10 cellular contexts compared by ENCODE assay signal in genomic region chr12:117045175-117045997, GRCh38. TPM values are rescaled to one million over a fixed set of nuclear protein-coding genes. Genes with fewer than 3 reads are reported as not detected.
DNase-seq lines count a peak whose midpoint lies in the region; ATAC-seq and TF ChIP-seq lines count a peak whose summit lies in the region.
"Had no signal": no experiment of that assay in that cellular context is flagged by ENCODE, and none has a peak within 500 bp of the region (broad histone marks: within the 10 kb centered on the region; RNA-seq: fewer than 3 reads in every experiment).

No MANE protein-coding gene starts in this region.

- peaks cover 3% of the 10 kb centered on the region for H3K36me3 Mint-ChIP-seq in activated T-helper 2 cell treated with anti-CD3 and anti-CD28 coated beads, Interferon-gamma antibody, Interleukin-2, Interleukin-4, amounts not matched to agents 10 μg/mL and 5 μg/mL and 100 μg/mL, durations not matched to agents 14 hours and 24 hours and 36 hours (ENCODE audit: low read depth)
- no peaks in the 10 kb centered on the region for H3K36me3 Mint-ChIP-seq in HFFc6 (ENCODE audit: low read depth)

- H3K27me3 Mint-ChIP-seq in activated T-helper 2 cell treated with anti-CD3 and anti-CD28 coated beads, Interferon-gamma antibody, Interleukin-2, Interleukin-4, amounts not matched to agents 10 μg/mL and 5 μg/mL and 100 μg/mL, durations not matched to agents 14 hours and 24 hours and 36 hours (ENCODE audit: low read depth): no peaks in the 10 kb centered on the region
- H3K27me3 Mint-ChIP-seq in HFFc6 (ENCODE audit: insufficient read depth): peaks cover 6% of the 10 kb centered on the region

- DNase-seq in H7 (peak; percentile 71), NCI-H2081 treated with DMSO at 0.1 percent for 48 hours (lab: John Stamatoyannopoulos, UW) (peak; percentile 10), nucleus accumbens (lab: John Stamatoyannopoulos, UW) (peak in 30 of 56 donors; percentile 9 to 72 (median 37)), KG1 (lab: John Stamatoyannopoulos, UW) (no peak), HFFc6 (no peak)
- no peak for DNase-seq in activated T-helper 2 cell treated with anti-CD3 and anti-CD28 coated beads, Interferon-gamma antibody, Interleukin-2, Interleukin-4, amounts not matched to agents 10 μg/mL and 5 μg/mL and 100 μg/mL, durations not matched to agents 14 hours and 24 hours and 36 hours (ENCODE audit: low spot score)

- H3K4me3 Mint-ChIP-seq in activated T-helper 2 cell treated with anti-CD3 and anti-CD28 coated beads, Interferon-gamma antibody, Interleukin-2, Interleukin-4, amounts not matched to agents 10 μg/mL and 5 μg/mL and 100 μg/mL, durations not matched to agents 14 hours and 24 hours and 36 hours (ENCODE audit: low read depth): no peak overlapping the region
- H3K4me3 Mint-ChIP-seq in HFFc6: no peak overlapping the region

- intact Hi-C loops in activated T-helper 2 cell treated with anti-CD3 and anti-CD28 coated beads, Interferon-gamma antibody, Interleukin-2, Interleukin-4, amounts not matched to agents 10 μg/mL and 5 μg/mL and 100 μg/mL, durations not matched to agents 14 hours and 24 hours and 36 hours (cut with micrococcal nuclease): no loop called here

- no peaks in the 10 kb centered on the region for H3K9me3 Mint-ChIP-seq in activated T-helper 2 cell treated with anti-CD3 and anti-CD28 coated beads, Interferon-gamma antibody, Interleukin-2, Interleukin-4, amounts not matched to agents 10 μg/mL and 5 μg/mL and 100 μg/mL, durations not matched to agents 14 hours and 24 hours and 36 hours
- H3K9me3 Mint-ChIP-seq in HFFc6: no peaks in the 10 kb centered on the region

- no peaks in the 10 kb centered on the region for H3K36me3 ChIP-seq in H7 (replicated peaks; ENCODE audit: control insufficient read depth, insufficient read depth, low read length)
- H3K36me3 ChIP-seq: SJSA1 had no signal

- ATAC-seq in GM21381 (IDR thresholded peaks at IDR 0.05; ENCODE audit: unreplicated experiment): no peak

- H3K27ac Mint-ChIP-seq in activated T-helper 2 cell treated with anti-CD3 and anti-CD28 coated beads, Interferon-gamma antibody, Interleukin-2, Interleukin-4, amounts not matched to agents 10 μg/mL and 5 μg/mL and 100 μg/mL, durations not matched to agents 14 hours and 24 hours and 36 hours: no peak overlapping the region
- no peak overlapping the region for H3K27ac Mint-ChIP-seq in HFFc6

- H3K4me1 Mint-ChIP-seq in activated T-helper 2 cell treated with anti-CD3 and anti-CD28 coated beads, Interferon-gamma antibody, Interleukin-2, Interleukin-4, amounts not matched to agents 10 μg/mL and 5 μg/mL and 100 μg/mL, durations not matched to agents 14 hours and 24 hours and 36 hours (ENCODE audit: low read depth): no peaks in the 10 kb centered on the region
- H3K4me1 Mint-ChIP-seq in HFFc6 (ENCODE audit: low read depth): peaks cover 17% of the 10 kb centered on the region

- no peak overlapping the region for H3K4me3 ChIP-seq in H7 (ENCODE audit: insufficient read depth, low read depth, low read length)
- H3K4me3 ChIP-seq: SJSA1 had no signal

- TF ChIP-seq CTCF in HFFc6 (IDR thresholded peaks at IDR 0.05): no peak

- H3K27ac ChIP-seq in angular gyrus (ENCODE audit: low read depth, low read length): peak overlapping the region; percentile 19
- H3K27ac ChIP-seq: epithelial cell of prostate, SJSA1 had no signal

- H3K27me3 ChIP-seq in H7 (ENCODE audit: control insufficient read depth, insufficient read depth, low read length): no peaks in the 10 kb centered on the region
- H3K27me3 ChIP-seq: SJSA1 had no signal

RNA-seq across cellular contexts. Expression of gene TESC, which starts 53.8 kb away (rescaled TPM):
- 15.8 and 18.3 TPM in 2 replicates for total RNA-seq in H7 (2014; rRNA removed; shearing (Covaris generic))
- 72.5 and 73.5 TPM in 2 replicates for total RNA-seq in activated T-helper 2 cell treated with anti-CD3 and anti-CD28 coated beads, Interferon-gamma antibody, Interleukin-2, Interleukin-4, amounts not matched to agents 10 μg/mL and 5 μg/mL and 100 μg/mL, durations not matched to agents 14 hours and 24 hours and 36 hours
- total RNA-seq in HFFc6 (2021; fragmentation: NEBNext Ultra II Directional; extraction: Animal tissue kit (Norgen Biotek cat#: 25700)): not detected
- total RNA-seq: SJSA1 had no signal

Comparison
In these comparisons a context has a peak if more than half of its experiments do, and no peak if none do; other contexts are left out.
1. DNase-seq: peak in H7 (single experiment), NCI-H2081 treated with DMSO at 0.1 percent for 48 hours (single experiment) and nucleus accumbens (30 of 56); none in KG1 (single experiment), activated T-helper 2 cell treated with anti-CD3 and anti-CD28 coated beads, Interferon-gamma antibody, Interleukin-2, Interleukin-4, amounts not matched to agents 10 μg/mL and 5 μg/mL and 100 μg/mL, durations not matched to agents 14 hours and 24 hours and 36 hours (single experiment) and HFFc6 (single experiment).
2. RNA of gene TESC, which starts 53.8 kb away (total RNA-seq): 72.5 to 73.5 TPM in activated T-helper 2 cell treated with anti-CD3 and anti-CD28 coated beads, Interferon-gamma antibody, Interleukin-2, Interleukin-4, amounts not matched to agents 10 μg/mL and 5 μg/mL and 100 μg/mL, durations not matched to agents 14 hours and 24 hours and 36 hours and 15.8 to 18.3 TPM in H7; not detected in HFFc6; every median in the first group is over 10 times any median in the second.